Comparison of ENCODE assay signal across 12 cellular contexts in genomic region chr10:28530751-28531150, GRCh38. TPM values are rescaled to one million over a fixed set of nuclear protein-coding genes. Genes with fewer than 3 reads are reported as not detected.
A peak's percentile ranks its signal among the peaks of the same experiment; 100 is the strongest.
DNase-seq lines count a peak whose midpoint lies in the region; ATAC-seq and TF ChIP-seq lines count a peak whose summit lies in the region.
"Had no signal": no experiment of that assay in that cellular context is flagged by ENCODE, and none has a peak within 500 bp of the region (broad histone marks: within the 10 kb centered on the region; RNA-seq: fewer than 3 reads in every experiment).

No MANE protein-coding gene starts in this region.

- DNase-seq in activated T-cell treated with anti-CD3 and anti-CD28 coated beads, Interleukin-2, amount 50 U/mL, for 4 hours: no peak
- DNase-seq in activated T-cell treated with anti-CD3 and anti-CD28 coated beads for 4 hours: no peak
- DNase-seq in OCI-LY7 (ENCODE audit: low spot score): no peak
- peak; percentile 12 for DNase-seq in dermis blood vessel endothelial cell
- DNase-seq in renal cortical epithelial cell (ENCODE audit: low read depth): peak; percentile 27
- no peak for DNase-seq in left lobe of liver (ENCODE audit: low spot score)
- DNase-seq in NCI-H1436 treated with DMSO at 0.1 percent for 48 hours (lab: John Stamatoyannopoulos, UW): no peak
- no peak for DNase-seq in NCI-H2196 (lab: John Stamatoyannopoulos, UW; ENCODE audit: unreplicated experiment)
- DNase-seq: BE2C; SHP77 treated with DMSO at 0.1 percent for 48 hours; stimulated activated CD4-positive, alpha-beta T cell treated with anti-CD3 and anti-CD28 coated beads, Interleukin-12 subunit alpha, Interleukin-12 subunit beta, amount 100 ng/mL, for 4 hours had no signal

- intact Hi-C loops in OCI-LY7 (cut with micrococcal nuclease; ENCODE audit: unreplicated experiment): loop anchor here (5.0 kb wide), 2 partner anchors 198 to 1288 kb away; partner anchors contain the start of gene ACBD5

- no TSS peak for BruUV-seq in OCI-LY7 (replicated peaks; lab: Mats Ljungman, UMichigan)

- POLR2A ChIA-PET in OCI-LY7 (lab: Charles Lee): interaction anchor here (0.9 to 1.2 kb wide), 2 partner anchors 15 to 115 kb away, joined by 3 to 4 read pairs; no protein-coding TSS in a partner anchor

- peak overlapping the region; percentile 96 for H3K4me2 ChIP-seq in OCI-LY7 (ENCODE audit: low read length)

- H4K20me1 ChIP-seq in OCI-LY7 (ENCODE audit: insufficient read depth, low read length): peaks cover 22% of the 10 kb centered on the region

- H3K79me2 ChIP-seq in OCI-LY7 (ENCODE audit: insufficient read depth, low read depth, low read length): peaks cover 45% of the 10 kb centered on the region

- H3K4me1 Mint-ChIP-seq in activated T-cell treated with anti-CD3 and anti-CD28 coated beads, Interleukin-2, amount 50 U/mL, for 4 hours (ENCODE audit: low read depth): peaks cover 42% of the 10 kb centered on the region

- H3K4me3 ChIP-seq in OCI-LY7 (ENCODE audit: low read depth, low read length, poor library complexity, severe bottlenecking): peak overlapping the region; percentile 100
- H3K4me3 ChIP-seq: lung had no signal

- peaks cover 55% of the 10 kb centered on the region for H3K36me3 ChIP-seq in OCI-LY7 (ENCODE audit: insufficient read depth, low read length)

- CTCF ChIA-PET in OCI-LY7 (lab: Charles Lee; ENCODE audit: unreplicated experiment): no interaction called here

- H3K9me3 Mint-ChIP-seq in activated T-cell treated with anti-CD3 and anti-CD28 coated beads, Interleukin-2, amount 50 U/mL, for 4 hours: no peaks in the 10 kb centered on the region

- H3K9me2 ChIP-seq in OCI-LY7 (ENCODE audit: insufficient read depth, low read length): no peaks in the 10 kb centered on the region

- H3K27ac ChIP-seq in OCI-LY7 (ENCODE audit: low read depth, low read length, poor library complexity, severe bottlenecking): no peak overlapping the region

- H3K9me3 ChIP-seq in OCI-LY7 (ENCODE audit: low read length): no peaks in the 10 kb centered on the region
- H3K9me3 ChIP-seq: BE2C had no signal

- no peak for ATAC-seq in activated T-cell treated with anti-CD3 and anti-CD28 coated beads, Interleukin-2, amount 50 U/mL, for 4 hours
- ATAC-seq in left lobe of liver: no peak

- no peak overlapping the region for H2AFZ ChIP-seq in OCI-LY7 (ENCODE audit: low read length)

- TF ChIP-seq CTCF in OCI-LY7 (conservative IDR thresholded peaks at IDR 0.05; ENCODE audit: low read length): no peak

- peak overlapping the region; percentile 95 for H3K4me3 Mint-ChIP-seq in activated T-cell treated with anti-CD3 and anti-CD28 coated beads, Interleukin-2, amount 50 U/mL, for 4 hours

- H3K36me3 Mint-ChIP-seq in activated T-cell treated with anti-CD3 and anti-CD28 coated beads, Interleukin-2, amount 50 U/mL, for 4 hours (ENCODE audit: insufficient read depth): peaks cover 38% of the 10 kb centered on the region

- no peaks in the 10 kb centered on the region for H3K27me3 Mint-ChIP-seq in activated T-cell treated with anti-CD3 and anti-CD28 coated beads, Interleukin-2, amount 50 U/mL, for 4 hours (ENCODE audit: low read depth)

- peaks cover 32% of the 10 kb centered on the region for H3K4me1 ChIP-seq in OCI-LY7 (ENCODE audit: insufficient read depth, low read length, poor library complexity, severe bottlenecking)
- H3K4me1 ChIP-seq: BE2C had no signal

RNA-seq across cellular contexts. Expression of gene WAC, which starts 2.2 kb away (rescaled TPM):
- 100 to 1,000 TPM; 105 to 122 (median 116) TPM for total RNA-seq in activated T-cell treated with anti-CD3 and anti-CD28 coated beads, Interleukin-2, amount 50 U/mL, for 4 hours
- total RNA-seq in OCI-LY7 (2014; rRNA removed; shearing (Covaris generic)): 111 and 114 TPM in 2 replicates
- total RNA-seq in OCI-LY7 (2022) (121 and 137 TPM in 2 replicates), dermis blood vessel endothelial cell (51.6 and 59.9 TPM in 2 replicates), renal cortical epithelial cell (46.5 and 92.2 TPM in 2 replicates), left lobe of liver (36.5 TPM)

Comparison
In these comparisons a context has a peak if more than half of its experiments do, and no peak if none do; other contexts are left out.
1. DNase-seq: peak in dermis blood vessel endothelial cell (single experiment) and renal cortical epithelial cell (single experiment); none in activated T-cell treated with anti-CD3 and anti-CD28 coated beads, Interleukin-2, amount 50 U/mL, for 4 hours (single experiment), activated T-cell treated with anti-CD3 and anti-CD28 coated beads for 4 hours (single experiment), OCI-LY7 (single experiment), left lobe of liver (single experiment), NCI-H1436 treated with DMSO at 0.1 percent for 48 hours (single experiment) and NCI-H2196 (single experiment).